In genomic region chr19:51365211-51366049, GRCh38 we compare ENCODE assay signal across 8 cellular contexts. TPM values are rescaled to one million over a fixed set of nuclear protein-coding genes. Genes with fewer than 3 reads are reported as not detected.
A peak's percentile ranks its signal among the peaks of the same experiment; 100 is the strongest.
DNase-seq lines count a peak whose midpoint lies in the region; ATAC-seq and TF ChIP-seq lines count a peak whose summit lies in the region.

No MANE protein-coding gene starts in this region.

- peaks cover 58% of the 10 kb centered on the region for H3K4me1 Mint-ChIP-seq in activated CD8-positive, alpha-beta memory T cell treated with anti-CD3 and anti-CD28 coated beads, Interleukin-2, amount 10 ng/mL, durations not matched to agents 7 days and 5 days

- peak overlapping the region in 1 of 2 experiments; percentile 2 for H3K23ac ChIP-seq in mesenchymal stem cell (ENCODE audit: low read length in 2 of 2)

- peak overlapping the region in 1 of 2 experiments; percentile 7 for H2BK12ac ChIP-seq in mesenchymal stem cell (ENCODE audit: low read length in 2 of 2)

- peak overlapping the region; percentile 19 to 96 for H3K4ac ChIP-seq in mesenchymal stem cell (ENCODE audit: low read depth in 1 of 2, low read length in 2 of 2)

- in situ Hi-C loops in transverse colon (cut with MboI; ENCODE audit: low pct_ligation_motif_present in 1 of 4, low pct_unique_long_range_greater_than_20kb in 1 of 4, low sequenced_read_pairs in 3 of 4): no loop called here

- H3K9me3 Mint-ChIP-seq in activated CD8-positive, alpha-beta memory T cell treated with anti-CD3 and anti-CD28 coated beads, Interleukin-2, amount 10 ng/mL, durations not matched to agents 7 days and 5 days (ENCODE audit: low read depth): no peaks in the 10 kb centered on the region

- H3K36me3 ChIP-seq in SJSA1 (peaks cover 3% of the 10 kb centered on the region), mesenchymal stem cell (ENCODE audit: control insufficient read depth in 1 of 2, insufficient read depth in 2 of 2, low read depth in 1 of 2, low read length in 2 of 2) (no peaks in the 10 kb centered on the region), transverse colon (no peaks in the 10 kb centered on the region)

- TF ChIP-seq CTCF in dorsolateral prefrontal cortex (IDR thresholded peaks at IDR 0.05 in 54 of 56, conservative IDR thresholded peaks at IDR 0.05 in 2 of 56; ENCODE audit: low read depth in 1 of 56, partially characterized antibody in 56 of 56): peak in 1 of 56 donors; percentile 23
- TF ChIP-seq CTCF in transverse colon (IDR thresholded peaks at IDR 0.05): no peak

- H3K79me1 ChIP-seq in mesenchymal stem cell (replicated peaks; ENCODE audit: low read length, poor library complexity, severe bottlenecking): peaks cover 25% of the 10 kb centered on the region

- H3K4me1 ChIP-seq in SJSA1 (replicated peaks) (peaks cover 53% of the 10 kb centered on the region), mesenchymal stem cell (ENCODE audit: control insufficient read depth, insufficient read depth, low read depth, low read length) (peaks cover 35% of the 10 kb centered on the region), transverse colon (peaks cover 11 to 36% (median 15%) of the 10 kb centered on the region in 4 donors)

- H3K27me3 Mint-ChIP-seq in activated CD8-positive, alpha-beta memory T cell treated with anti-CD3 and anti-CD28 coated beads, Interleukin-2, amount 10 ng/mL, durations not matched to agents 7 days and 5 days: no peaks in the 10 kb centered on the region

- peak; percentile 51 for DNase-seq in activated CD8-positive, alpha-beta memory T cell treated with anti-CD3 and anti-CD28 coated beads, Interleukin-2, amount 10 ng/mL, durations not matched to agents 7 days and 5 days
- DNase-seq in activated CD8-positive, alpha-beta memory T cell treated with anti-CD3 and anti-CD28 coated beads, Interleukin-2, amount 50 U/mL, for 48 hours: no peak
- DNase-seq in SJSA1 (ENCODE audit: low read depth in 1 of 2, low spot score in 2 of 2) (peak in 1 of 2 experiments; percentile 52), dorsolateral prefrontal cortex (peak in 1 of 10 donors; percentile 13), mesenchymal stem cell (peak; percentile 71), transverse colon (peak; percentile 45), cerebellar nuclear complex (lab: John Stamatoyannopoulos, UW) (no peak), HEK293T (ENCODE audit: extremely low spot score) (no peak)

- H3K4me3 ChIP-seq in SJSA1: peak overlapping the region; percentile 67
- peak overlapping the region; percentile 66 to 99 (median 86) for H3K4me3 ChIP-seq in dorsolateral prefrontal cortex
- peak overlapping the region; percentile 90 to 91 for H3K4me3 ChIP-seq in mesenchymal stem cell (ENCODE audit: insufficient read depth in 1 of 2, low read depth in 1 of 2, low read length in 2 of 2)
- peak overlapping the region; percentile 66 to 80 (median 77) for H3K4me3 ChIP-seq in transverse colon

- H3K9me3 ChIP-seq in SJSA1 (replicated peaks): no peaks in the 10 kb centered on the region
- H3K9me3 ChIP-seq in mesenchymal stem cell (ENCODE audit: control insufficient read depth, low read length): no peaks in the 10 kb centered on the region
- no peaks in the 10 kb centered on the region for H3K9me3 ChIP-seq in transverse colon

- peak overlapping the region; percentile 67 for H2AFZ ChIP-seq in mesenchymal stem cell (ENCODE audit: low read depth, low read length)

- H3K9ac ChIP-seq in mesenchymal stem cell (ENCODE audit: low read length): peak overlapping the region; percentile 95

- peak overlapping the region; percentile 84 to 98 for H3K18ac ChIP-seq in mesenchymal stem cell (ENCODE audit: low read depth in 1 of 2, low read length in 2 of 2)

- intact Hi-C loops in dorsolateral prefrontal cortex (cut with DNase I): loop anchor here in 1 of 2 donors (1.0 kb wide), 1 partner anchor 25 kb away; no protein-coding TSS in a partner anchor
- intact Hi-C loops in transverse colon (cut with DNase I; ENCODE audit: low total_unique reads): no loop called here

- peaks cover 14% of the 10 kb centered on the region for H3K36me3 Mint-ChIP-seq in activated CD8-positive, alpha-beta memory T cell treated with anti-CD3 and anti-CD28 coated beads, Interleukin-2, amount 10 ng/mL, durations not matched to agents 7 days and 5 days

- peak overlapping the region; percentile 98 for H3K27ac Mint-ChIP-seq in activated CD8-positive, alpha-beta memory T cell treated with anti-CD3 and anti-CD28 coated beads, Interleukin-2, amount 10 ng/mL, durations not matched to agents 7 days and 5 days

- H3K14ac ChIP-seq in mesenchymal stem cell (ENCODE audit: low read length in 2 of 2): peak overlapping the region in 1 of 2 experiments; percentile 67

- no peak for TF ChIP-seq EP300 in transverse colon (IDR thresholded peaks at IDR 0.05; ENCODE audit: low read depth)

- 27% methylated on average over 12 of the region's 12 CpGs for WGBS in mesenchymal stem cell
- WGBS in transverse colon (ENCODE audit: low coverage in 1 of 2), 2 donors: 0 to 8% methylated on average over 3 to 12 of the region's 12 CpGs

- H4K91ac ChIP-seq in mesenchymal stem cell (ENCODE audit: low read length): peak overlapping the region; percentile 60

- H2BK15ac ChIP-seq in mesenchymal stem cell (ENCODE audit: low read depth, poor library complexity, severe bottlenecking): peak overlapping the region; percentile 60

- POLR2A ChIA-PET in HEK293T (lab: Yijun Ruan, JAX): interaction anchor here (0.7 to 1.5 kb wide), 8 partner anchors 8 to 32 kb away, joined by 3 to 15 read pairs (median 5); partner anchors contain the start of gene VSIG10L

- H2BK5ac ChIP-seq in mesenchymal stem cell (ENCODE audit: low read depth, low read length, poor library complexity, severe bottlenecking): no peak overlapping the region

- no peak for ATAC-seq in activated CD8-positive, alpha-beta memory T cell treated with anti-CD3 and anti-CD28 coated beads, Interleukin-2, amount 10 ng/mL, durations not matched to agents 7 days and 5 days

- peak overlapping the region; percentile 53 for H3K27ac ChIP-seq in SJSA1
- H3K27ac ChIP-seq in dorsolateral prefrontal cortex: peak overlapping the region; percentile 63 to 99 (median 94)
- H3K27ac ChIP-seq in mesenchymal stem cell (ENCODE audit: low read length, poor library complexity, severe bottlenecking): peak overlapping the region; percentile 51
- peak overlapping the region; percentile 98 to 100 (median 100) for H3K27ac ChIP-seq in transverse colon

- H2BK120ac ChIP-seq in mesenchymal stem cell (ENCODE audit: low read depth, low read length): no peak overlapping the region

- H4K8ac ChIP-seq in mesenchymal stem cell (ENCODE audit: low read length): peak overlapping the region; percentile 21

- peak overlapping the region; percentile 38 for H2AK5ac ChIP-seq in mesenchymal stem cell (ENCODE audit: low read length, severe bottlenecking)

- CTCF ChIA-PET in activated CD8-positive, alpha-beta memory T cell treated with anti-CD3 and anti-CD28 coated beads, Interleukin-2, amount 10 ng/mL, durations not matched to agents 7 days and 5 days (lab: Charles Lee): interaction anchor here (0.7 to 1.9 kb wide), 8 partner anchors 9 to 76 kb away, joined by 3 to 14 read pairs (median 4); no protein-coding TSS in a partner anchor
- CTCF ChIA-PET in HEK293T (lab: Yijun Ruan, JAX): interaction anchor here (1.5 kb wide), 1 partner anchor 26 kb away, joined by 6 read pairs; no protein-coding TSS in a partner anchor

- peak overlapping the region; percentile 83 for H3K4me2 ChIP-seq in mesenchymal stem cell (ENCODE audit: low read length, poor library complexity, severe bottlenecking)

- TF ChIP-seq POLR2A in transverse colon (IDR thresholded peaks at IDR 0.05): no peak

- no peaks in the 10 kb centered on the region for H3K27me3 ChIP-seq in SJSA1 (replicated peaks)
- no peaks in the 10 kb centered on the region for H3K27me3 ChIP-seq in dorsolateral prefrontal cortex
- no peaks in the 10 kb centered on the region for H3K27me3 ChIP-seq in mesenchymal stem cell (ENCODE audit: control insufficient read depth in 1 of 2, insufficient read depth in 1 of 2, low read length in 2 of 2)
- no peaks in the 10 kb centered on the region for H3K27me3 ChIP-seq in transverse colon

- peak overlapping the region; percentile 97 for H3K4me3 Mint-ChIP-seq in activated CD8-positive, alpha-beta memory T cell treated with anti-CD3 and anti-CD28 coated beads, Interleukin-2, amount 10 ng/mL, durations not matched to agents 7 days and 5 days

RNA-seq across cellular contexts. Expression of gene ETFB, which starts 0.8 kb away (rescaled TPM):
- total RNA-seq in activated CD8-positive, alpha-beta memory T cell treated with anti-CD3 and anti-CD28 coated beads, Interleukin-2, amount 10 ng/mL, durations not matched to agents 7 days and 5 days: 100 to 1,000 TPM; 121 to 123 TPM
- 91.4 and 205 TPM in 2 replicates for total RNA-seq in SJSA1 (2014; rRNA removed; shearing (Covaris generic))
- 100 to 1,000 TPM in 42 of 120 experiments, 10 to 100 TPM in 78; 45.6 to 130 (median 94.3) TPM for total RNA-seq in dorsolateral prefrontal cortex
- 59.0 TPM for polyA plus RNA-seq in mesenchymal stem cell (2013, experiment 1 of 2)
- 61.6 TPM for polyA plus RNA-seq in mesenchymal stem cell (2013, experiment 2 of 2)
- 100 to 1,000 TPM in 2 of 4 donors, 10 to 100 TPM in 2; 56.9 to 147 (median 99.1) TPM for total RNA-seq in transverse colon

RNA-seq across cellular contexts. Expression of gene CLDND2, which starts 3.4 kb away (rescaled TPM):
- 10 to 100 TPM; 19.1 to 27.8 TPM for total RNA-seq in activated CD8-positive, alpha-beta memory T cell treated with anti-CD3 and anti-CD28 coated beads, Interleukin-2, amount 10 ng/mL, durations not matched to agents 7 days and 5 days
- not detected in 2 replicates for total RNA-seq in SJSA1 (2014; rRNA removed; shearing (Covaris generic))
- total RNA-seq in dorsolateral prefrontal cortex (1 to 10 TPM in 102 of 120 experiments, under 1 TPM in 1, not detected in 17; 0.97 to 9.2 (median 2.6) TPM), transverse colon (not detected)
- 2.7 TPM for polyA plus RNA-seq in mesenchymal stem cell (2013, experiment 1 of 2)
- polyA plus RNA-seq in mesenchymal stem cell (2013, experiment 2 of 2): 2.5 TPM

RNA-seq across cellular contexts. Expression of gene NKG7, which starts 7.0 kb away (rescaled TPM):
- 1,000 to 10,000 TPM in 1 of 2 experiments, 100 to 1,000 TPM in 1; 852 to 1,014 TPM for total RNA-seq in activated CD8-positive, alpha-beta memory T cell treated with anti-CD3 and anti-CD28 coated beads, Interleukin-2, amount 10 ng/mL, durations not matched to agents 7 days and 5 days
- total RNA-seq in SJSA1 (2014; rRNA removed; shearing (Covaris generic)): not detected in 2 replicates
- total RNA-seq in dorsolateral prefrontal cortex: 1 to 10 TPM in 53 of 120 experiments, under 1 TPM in 18, not detected in 49; 0.57 to 6.5 (median 1.6) TPM
- not detected for polyA plus RNA-seq in mesenchymal stem cell (2013, experiment 1 of 2)
- polyA plus RNA-seq in mesenchymal stem cell (2013, experiment 2 of 2): not detected
- total RNA-seq in transverse colon: 1 to 10 TPM in 2 of 4 donors, not detected in 2; 1.6 to 3.0 TPM

RNA-seq across cellular contexts. Expression of gene LIM2, which starts 22.3 kb away (rescaled TPM):
- under 1 TPM in 1 of 2 experiments, not detected in 1; 0.23 TPM for total RNA-seq in activated CD8-positive, alpha-beta memory T cell treated with anti-CD3 and anti-CD28 coated beads, Interleukin-2, amount 10 ng/mL, durations not matched to agents 7 days and 5 days
- not detected in 2 replicates for total RNA-seq in SJSA1 (2014; rRNA removed; shearing (Covaris generic))
- total RNA-seq in dorsolateral prefrontal cortex (not detected), transverse colon (not detected)
- polyA plus RNA-seq in mesenchymal stem cell (2013, experiment 1 of 2): not detected
- not detected for polyA plus RNA-seq in mesenchymal stem cell (2013, experiment 2 of 2)

RNA-seq across cellular contexts. Expression of gene VSIG10L, which starts 23.5 kb away (rescaled TPM):
- 1 to 10 TPM; 1.8 to 2.2 TPM for total RNA-seq in activated CD8-positive, alpha-beta memory T cell treated with anti-CD3 and anti-CD28 coated beads, Interleukin-2, amount 10 ng/mL, durations not matched to agents 7 days and 5 days
- 0.08 and 0.25 TPM in 2 replicates for total RNA-seq in SJSA1 (2014; rRNA removed; shearing (Covaris generic))
- total RNA-seq in dorsolateral prefrontal cortex: 1 to 10 TPM; 1.7 to 6.8 (median 3.4) TPM
- polyA plus RNA-seq in mesenchymal stem cell (2013, experiment 1 of 2): 5.8 TPM
- 5.4 TPM for polyA plus RNA-seq in mesenchymal stem cell (2013, experiment 2 of 2)
- 1 to 10 TPM in 3 of 4 donors, under 1 TPM in 1; 0.60 to 2.2 (median 1.8) TPM for total RNA-seq in transverse colon

Comparison
In these comparisons a context has a peak if more than half of its experiments do, and no peak if none do; other contexts are left out.
1. DNase-seq: peak in activated CD8-positive, alpha-beta memory T cell treated with anti-CD3 and anti-CD28 coated beads, Interleukin-2, amount 10 ng/mL, durations not matched to agents 7 days and 5 days (single experiment), mesenchymal stem cell (single experiment) and transverse colon (single experiment); none in activated CD8-positive, alpha-beta memory T cell treated with anti-CD3 and anti-CD28 coated beads, Interleukin-2, amount 50 U/mL, for 48 hours (single experiment), cerebellar nuclear complex (0 of 2) and HEK293T (single experiment).
2. RNA of gene NKG7, which starts 7.0 kb away (total RNA-seq): 852 to 1,014 TPM in activated CD8-positive, alpha-beta memory T cell treated with anti-CD3 and anti-CD28 coated beads, Interleukin-2, amount 10 ng/mL, durations not matched to agents 7 days and 5 days; 1.6 to 3.0 TPM in transverse colon, 0.57 to 6.5 TPM in dorsolateral prefrontal cortex and not detected in SJSA1; every median in the first group is over 100 times any median in the second.
3. Peak in every context shown above with its lines, with median percentiles within 50 percentile points of each other: H3K27ac ChIP-seq and H3K4me3 ChIP-seq.